ENCODE assay signal across 13 cellular contexts in the genomic region with DNA sequence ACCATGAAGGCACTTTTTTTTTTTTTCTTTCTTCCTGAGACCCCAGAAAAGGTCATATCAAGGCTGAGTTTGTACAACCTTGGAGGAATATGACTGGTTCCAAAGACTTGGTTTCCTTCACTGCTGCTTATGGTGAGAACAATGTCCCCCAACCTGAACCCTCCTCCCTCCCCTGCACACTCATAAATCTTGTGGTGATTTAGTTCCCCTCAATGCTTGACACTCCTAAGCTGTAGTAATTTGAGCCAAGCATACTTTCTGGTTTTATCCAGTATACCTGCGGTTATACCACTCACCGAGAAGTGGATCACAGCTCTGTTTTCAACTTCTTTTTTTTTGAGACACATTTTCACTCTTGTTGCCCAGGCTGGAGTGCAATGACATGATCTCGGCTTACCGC.
DNase-seq lines count a peak whose midpoint lies in the region; ATAC-seq and TF ChIP-seq lines count a peak whose summit lies in the region.
"Had no signal": no experiment of that assay in that cellular context is flagged by ENCODE, and none has a peak within 500 bp of the region (broad histone marks: within the 10 kb centered on the region; RNA-seq: fewer than 3 reads in every experiment).

No MANE protein-coding gene starts in this region.

- H3K4me3 ChIP-seq in right atrium auricular region (no peak overlapping the region), Peyer's patch (no peak overlapping the region), mucosa of rectum (ENCODE audit: low read length in 2 of 2) (no peak overlapping the region)

- H3K9me3 Mint-ChIP-seq in activated T-cell treated with anti-CD3 and anti-CD28 coated beads, Interleukin-2, amount 50 U/mL, for 72 hours = peaks cover 0 to 1% of the 10 kb centered on the region in 2 donors

- H3K36me3 Mint-ChIP-seq in activated T-cell treated with anti-CD3 and anti-CD28 coated beads, Interleukin-2, amount 50 U/mL, for 72 hours (ENCODE audit: insufficient read depth in 2 of 2) = peaks cover 0 to 5% of the 10 kb centered on the region in 2 donors
- H3K36me3 Mint-ChIP-seq: activated CD8-positive, alpha-beta memory T cell treated with anti-CD3 and anti-CD28 coated beads, Interleukin-2, amount 10 ng/mL, durations not matched to agents 7 days and 5 days had no signal

- H3K27me3 ChIP-seq in right atrium auricular region (no peaks in the 10 kb centered on the region), Peyer's patch (no peaks in the 10 kb centered on the region), mucosa of rectum (ENCODE audit: control insufficient read depth in 2 of 2, insufficient read depth in 2 of 2, low read length in 2 of 2) (no peaks in the 10 kb centered on the region)
- H3K27me3 ChIP-seq: BE2C had no signal

- no peak overlapping the region for H3K27ac Mint-ChIP-seq in activated T-cell treated with anti-CD3 and anti-CD28 coated beads, Interleukin-2, amount 50 U/mL, for 72 hours
- H3K27ac Mint-ChIP-seq: activated CD8-positive, alpha-beta memory T cell treated with anti-CD3 and anti-CD28 coated beads, Interleukin-2, amount 10 ng/mL, durations not matched to agents 7 days and 5 days had no signal

- H3K4me1 ChIP-seq in right atrium auricular region = peaks cover 0 to 23% of the 10 kb centered on the region in 2 donors
- H3K4me1 ChIP-seq in Peyer's patch = peaks cover 0 to 4% (median 0%) of the 10 kb centered on the region in 4 donors
- peaks cover 9 to 27% of the 10 kb centered on the region in 2 donors for H3K4me1 ChIP-seq in mucosa of rectum (ENCODE audit: control insufficient read depth in 2 of 2, insufficient read depth in 2 of 2, low read length in 2 of 2)
- H3K4me1 ChIP-seq: BE2C had no signal

- H3K27me3 Mint-ChIP-seq in activated T-cell treated with anti-CD3 and anti-CD28 coated beads, Interleukin-2, amount 50 U/mL, for 72 hours (ENCODE audit: low read depth) = peaks cover 43% of the 10 kb centered on the region

- DNase-seq in right atrium auricular region (ENCODE audit: low spot score) = no peak
- no peak for DNase-seq in cardiac septum (ENCODE audit: low spot score)
- no peak for DNase-seq in Peyer's patch
- DNase-seq in ecto neural progenitor cell (ENCODE audit: low spot score) = no peak
- no peak for DNase-seq in activated T-cell treated with anti-CD3 and anti-CD28 coated beads, Interleukin-2, amount 50 U/mL, for 1 hour
- no peak for DNase-seq in activated T-cell treated with anti-CD3 and anti-CD28 coated beads, Interleukin-2, amount 50 U/mL, for 72 hours
- DNase-seq: activated CD8-positive, alpha-beta memory T cell treated with anti-CD3 and anti-CD28 coated beads, Interleukin-2, amount 10 ng/mL, durations not matched to agents 7 days and 5 days; BE2C; NCI-H2081 treated with DMSO at 0.1 percent for 48 hours; stimulated activated CD8-positive, alpha-beta memory T cell treated with anti-CD3 and anti-CD28 coated beads, Interleukin-4, amount 100 ng/mL, for 48 hours; T-helper 1 cell had no signal

- H3K9ac ChIP-seq in mucosa of rectum (ENCODE audit: low read depth in 1 of 2, low read length in 2 of 2) = no peak overlapping the region

- H3K27ac ChIP-seq in right atrium auricular region (peak overlapping the region; percentile 94 to 96), Peyer's patch (peak overlapping the region in 3 of 4 donors; percentile 12 to 90 (median 65)), mucosa of rectum (ENCODE audit: low read depth in 2 of 2, low read length in 2 of 2) (peak overlapping the region; percentile 93 to 95)

- H3K36me3 ChIP-seq in right atrium auricular region (no peaks in the 10 kb centered on the region), Peyer's patch (no peaks in the 10 kb centered on the region), mucosa of rectum (ENCODE audit: control insufficient read depth in 2 of 2, insufficient read depth in 2 of 2, low read length in 2 of 2) (no peaks in the 10 kb centered on the region)
- H3K36me3 ChIP-seq: BE2C had no signal

- peaks cover 8% of the 10 kb centered on the region for H3K4me1 Mint-ChIP-seq in activated T-cell treated with anti-CD3 and anti-CD28 coated beads, Interleukin-2, amount 50 U/mL, for 72 hours (ENCODE audit: low read depth)

- no peaks in the 10 kb centered on the region for H3K9me3 ChIP-seq in right atrium auricular region
- no peaks in the 10 kb centered on the region for H3K9me3 ChIP-seq in Peyer's patch
- H3K9me3 ChIP-seq in mucosa of rectum (ENCODE audit: control insufficient read depth in 2 of 2, low read length in 2 of 2) = no peaks in the 10 kb centered on the region
- H3K9me3 ChIP-seq: BE2C had no signal

- H3K4me3 Mint-ChIP-seq in activated T-cell treated with anti-CD3 and anti-CD28 coated beads, Interleukin-2, amount 50 U/mL, for 72 hours = no peak overlapping the region
- H3K4me3 Mint-ChIP-seq: activated CD8-positive, alpha-beta memory T cell treated with anti-CD3 and anti-CD28 coated beads, Interleukin-2, amount 10 ng/mL, durations not matched to agents 7 days and 5 days had no signal

- intact Hi-C loops in cardiac septum (cut with DNase I) = loop anchor here (5.0 to 10.0 kb wide), 3 partner anchors 37 to 515 kb away; no protein-coding TSS in a partner anchor

- TF ChIP-seq POLR2A in Peyer's patch (IDR thresholded peaks at IDR 0.05) = no peak

- ATAC-seq in HG02588 (IDR thresholded peaks at IDR 0.05; ENCODE audit: unreplicated experiment) = no peak
- no peak for ATAC-seq in activated T-cell treated with anti-CD3 and anti-CD28 coated beads, Interleukin-2, amount 50 U/mL, for 72 hours (replicated peaks in 1 of 2)
- ATAC-seq: activated CD8-positive, alpha-beta memory T cell treated with anti-CD3 and anti-CD28 coated beads, Interleukin-2, amount 10 ng/mL, durations not matched to agents 7 days and 5 days had no signal

- TF ChIP-seq CTCF in right atrium auricular region (IDR thresholded peaks at IDR 0.05) (no peak), Peyer's patch (IDR thresholded peaks at IDR 0.05) (no peak)
